In genomic region chr5:20601678-20602100, GRCh38 we compare ENCODE assay signal across 13 cellular contexts.
DNase-seq lines count a peak whose midpoint lies in the region; ATAC-seq and TF ChIP-seq lines count a peak whose summit lies in the region.
"Had no signal": no experiment of that assay in that cellular context is flagged by ENCODE, and none has a peak within 500 bp of the region (broad histone marks: within the 10 kb centered on the region; RNA-seq: fewer than 3 reads in every experiment).

No MANE protein-coding gene starts in this region.

- no peak overlapping the region for H3K9ac ChIP-seq in adipocyte (ENCODE audit: low read length)
- H3K9ac ChIP-seq in mesenchymal stem cell (ENCODE audit: low read length), result no peak overlapping the region

- H2BK120ac ChIP-seq in mesenchymal stem cell (ENCODE audit: low read depth, low read length), result no peak overlapping the region

- H2BK5ac ChIP-seq in mesenchymal stem cell (ENCODE audit: low read depth, low read length, poor library complexity, severe bottlenecking), result no peak overlapping the region

- no peaks in the 10 kb centered on the region for H4K20me1 ChIP-seq in DOHH2 (ENCODE audit: control insufficient read depth, insufficient read depth, low read depth, low read length)

- TF ChIP-seq CTCF in DOHH2 (IDR thresholded peaks at IDR 0.05; ENCODE audit: low read depth, low read length, poor library complexity, severe bottlenecking), result peak; percentile 17

- H3K79me2 ChIP-seq in DOHH2 (ENCODE audit: control insufficient read depth, low read length), result no peaks in the 10 kb centered on the region

- H2BK12ac ChIP-seq in mesenchymal stem cell (ENCODE audit: low read length in 2 of 2), result no peak overlapping the region

- H3K27ac ChIP-seq in DOHH2 (ENCODE audit: low read depth, low read length) (no peak overlapping the region), mesenchymal stem cell (ENCODE audit: low read length, poor library complexity, severe bottlenecking) (no peak overlapping the region)
- H3K27ac ChIP-seq: SK-N-MC had no signal

- no peak overlapping the region for H3K4me3 ChIP-seq in DOHH2 (ENCODE audit: low read length)
- H3K4me3 ChIP-seq in adipocyte (ENCODE audit: low read length), result no peak overlapping the region
- no peak overlapping the region for H3K4me3 ChIP-seq in mesenchymal stem cell (ENCODE audit: insufficient read depth in 1 of 2, low read depth in 1 of 2, low read length in 2 of 2)
- H3K4me3 ChIP-seq: SK-N-MC had no signal

- H3K36me3 ChIP-seq in DOHH2 (ENCODE audit: control insufficient read depth, low read length) (no peaks in the 10 kb centered on the region), adipocyte (ENCODE audit: control insufficient read depth, insufficient read depth, low read length, severe bottlenecking) (no peaks in the 10 kb centered on the region), mesenchymal stem cell (ENCODE audit: control insufficient read depth in 1 of 2, insufficient read depth in 2 of 2, low read depth in 1 of 2, low read length in 2 of 2) (no peaks in the 10 kb centered on the region)

- no peak overlapping the region for H3K4ac ChIP-seq in mesenchymal stem cell (ENCODE audit: low read depth in 1 of 2, low read length in 2 of 2)

- H3K4me2 ChIP-seq in DOHH2 (ENCODE audit: low read length) (no peak overlapping the region), mesenchymal stem cell (ENCODE audit: low read length, poor library complexity, severe bottlenecking) (no peak overlapping the region)

- no peak overlapping the region for H2AK5ac ChIP-seq in mesenchymal stem cell (ENCODE audit: low read length, severe bottlenecking)

- no peaks in the 10 kb centered on the region for H3F3A ChIP-seq in DOHH2 (ENCODE audit: control insufficient read depth, insufficient read depth)

- DNase-seq in NCI-H2171 (lab: John Stamatoyannopoulos, UW), result peak; percentile 22
- DNase-seq in adipocyte (ENCODE audit: low read depth), result peak; percentile 34
- peak; percentile 7 for DNase-seq in mesenchymal stem cell
- DNase-seq in NCI-H2107 treated with DMSO at 0.1 percent for 48 hours (lab: John Stamatoyannopoulos, UW; ENCODE audit: unreplicated experiment), result no peak
- DNase-seq in T-helper 2 cell, result no peak
- DNase-seq in HPDE6-E6E7 (ENCODE audit: extremely low spot score), result no peak
- DNase-seq: activated CD4-positive, alpha-beta memory T cell treated with anti-CD3 and anti-CD28 coated beads, Interleukin-2, amount 10 ng/mL, durations not matched to agents 7 days and 5 days; C1 segment of cervical spinal cord; nephron progenitor cell; stimulated activated naive CD4-positive, alpha-beta T cell treated with Interleukin-2 at 50 U/mL for 16 hours had no signal

- no peak overlapping the region for H2AFZ ChIP-seq in mesenchymal stem cell (ENCODE audit: low read depth, low read length)

- ATAC-seq in HG02798 (IDR thresholded peaks at IDR 0.05; ENCODE audit: poor library complexity, unreplicated experiment), result no peak

- H3K14ac ChIP-seq in mesenchymal stem cell (ENCODE audit: low read length in 2 of 2), result no peak overlapping the region

- no peaks in the 10 kb centered on the region for H3K79me1 ChIP-seq in mesenchymal stem cell (replicated peaks; ENCODE audit: low read length, poor library complexity, severe bottlenecking)

- H3K27me3 ChIP-seq in DOHH2 (ENCODE audit: control insufficient read depth, low read length), result no peaks in the 10 kb centered on the region
- H3K27me3 ChIP-seq in adipocyte (replicated peaks; ENCODE audit: control insufficient read depth, insufficient read depth, low read length), result no peaks in the 10 kb centered on the region
- no peaks in the 10 kb centered on the region for H3K27me3 ChIP-seq in mesenchymal stem cell (ENCODE audit: control insufficient read depth in 1 of 2, insufficient read depth in 1 of 2, low read length in 2 of 2)

- no peaks in the 10 kb centered on the region for H3K9me2 ChIP-seq in DOHH2 (replicated peaks; ENCODE audit: control insufficient read depth, low read length)

- H2BK15ac ChIP-seq in mesenchymal stem cell (ENCODE audit: low read depth, poor library complexity, severe bottlenecking), result no peak overlapping the region

- no peak overlapping the region for H3K18ac ChIP-seq in mesenchymal stem cell (ENCODE audit: low read depth in 1 of 2, low read length in 2 of 2)

- H3K4me1 ChIP-seq in DOHH2 (ENCODE audit: control insufficient read depth, low read length) (no peaks in the 10 kb centered on the region), adipocyte (ENCODE audit: control insufficient read depth, insufficient read depth, low read length) (peaks cover 10% of the 10 kb centered on the region), mesenchymal stem cell (ENCODE audit: control insufficient read depth, insufficient read depth, low read depth, low read length) (no peaks in the 10 kb centered on the region)

- H3K9me3 ChIP-seq in DOHH2 (ENCODE audit: control insufficient read depth, insufficient read depth, low read length), result no peaks in the 10 kb centered on the region; the same call in 1 of the 2 replicates
- no peaks in the 10 kb centered on the region for H3K9me3 ChIP-seq in adipocyte (ENCODE audit: control insufficient read depth, low read length)
- no peaks in the 10 kb centered on the region for H3K9me3 ChIP-seq in mesenchymal stem cell (ENCODE audit: control insufficient read depth, low read length)

- H3K23ac ChIP-seq in mesenchymal stem cell (ENCODE audit: low read length in 2 of 2), result no peak overlapping the region

- no peak overlapping the region for H4K91ac ChIP-seq in mesenchymal stem cell (ENCODE audit: low read length)

- no peak overlapping the region for H4K8ac ChIP-seq in mesenchymal stem cell (ENCODE audit: low read length)

- WGBS in mesenchymal stem cell, result 33% methylated on average over 4 of the region's 4 CpGs

Comparison
In these comparisons a context has a peak if more than half of its experiments do, and no peak if none do; other contexts are left out.
1. DNase-seq: peak in NCI-H2171 (single experiment), adipocyte (single experiment) and mesenchymal stem cell (single experiment); none in NCI-H2107 treated with DMSO at 0.1 percent for 48 hours (single experiment), T-helper 2 cell (0 of 5) and HPDE6-E6E7 (single experiment).